ENCODE assay signal across 1 cellular context in genomic region chr19:959935-960502, GRCh38.
TF ChIP-seq lines count a peak whose summit lies in the region.

No MANE protein-coding gene starts in this region.

TF ChIP-seq in H1, 55 proteins besides CTCF, POLR2A, EP300 and RAD21:
- TF ChIP-seq CREB1 (IDR thresholded peaks at IDR 0.05) (0 out of 2 replicates have a peak, but pooled peaks have one; percentile 44), KDM1A (IDR thresholded peaks at IDR 0.05; ENCODE audit: borderline replicate concordance, low read length) (peak; percentile 76; the same call in 1 of the 2 replicates), HDAC2 (IDR thresholded peaks at IDR 0.05; ENCODE audit: borderline replicate concordance in 1 of 2, low read depth in 2 of 2, low read length in 2 of 2) (peak in 1 of 2 experiments; percentile 79; a peak in 1 of 4 replicates), TEAD4 (IDR thresholded peaks at IDR 0.05; ENCODE audit: low read depth, low read length) (peak; percentile 97), TCF12 (IDR thresholded peaks at IDR 0.05; ENCODE audit: low read depth, low read length) (no peak)
